Comparison of ENCODE assay signal across 16 cellular contexts in genomic region chr2:120246546-120247300, GRCh38. TPM values are rescaled to one million over a fixed set of nuclear protein-coding genes. Genes with fewer than 3 reads are reported as not detected.
DNase-seq lines count a peak whose midpoint lies in the region; ATAC-seq, FAIRE-seq and TF ChIP-seq lines count a peak whose summit lies in the region.
"Had no signal": no experiment of that assay in that cellular context is flagged by ENCODE, and none has a peak within 500 bp of the region (broad histone marks: within the 10 kb centered on the region; RNA-seq: fewer than 3 reads in every experiment).

No MANE protein-coding gene starts in this region.

- POLR2A ChIA-PET in RWPE1 (lab: Yijun Ruan, JAX; ENCODE audit: low non-redundant PET) (no interaction called here), PC-3 (lab: Charles Lee; ENCODE audit: unreplicated experiment) (no interaction called here)

- H3K4me2 ChIP-seq in DND-41 (ENCODE audit: insufficient read depth, low read length) (no peak overlapping the region), neural progenitor cell (no peak overlapping the region), PC-3 (ENCODE audit: low read length) (no peak overlapping the region)

- H3K4me1 Mint-ChIP-seq in neural progenitor cell = peaks cover 36% of the 10 kb centered on the region

- H3K4me3 Mint-ChIP-seq in neural progenitor cell = peak overlapping the region; percentile 19
- H3K4me3 Mint-ChIP-seq: activated naive CD8-positive, alpha-beta T cell had no signal

- peak overlapping the region; percentile 50 for H3K27ac Mint-ChIP-seq in neural progenitor cell
- H3K27ac Mint-ChIP-seq: activated naive CD8-positive, alpha-beta T cell had no signal

- H3F3A ChIP-seq in neural progenitor cell (ENCODE audit: low read depth) = no peaks in the 10 kb centered on the region
- H3F3A ChIP-seq in PC-3 (ENCODE audit: low read length, unreplicated experiment) = no peaks in the 10 kb centered on the region

- H3K36me3 ChIP-seq in DND-41 (ENCODE audit: insufficient read depth, low read length) (no peaks in the 10 kb centered on the region), neural progenitor cell (no peaks in the 10 kb centered on the region), PC-3 (ENCODE audit: low read depth, low read length) (no peaks in the 10 kb centered on the region)
- H3K36me3 ChIP-seq: heart right ventricle, left ventricle myocardium inferior, neutrophil, thoracic aorta had no signal

- TF ChIP-seq CTCF in DND-41 (IDR thresholded peaks at IDR 0.05; ENCODE audit: borderline replicate concordance, extremely low read depth, low read length, poor library complexity, severe bottlenecking) (no peak), RWPE1 (conservative IDR thresholded peaks at IDR 0.05; ENCODE audit: low read depth) (no peak), neural progenitor cell (IDR thresholded peaks at IDR 0.05) (no peak), coronary artery (IDR thresholded peaks at IDR 0.05) (no peak), PC-3 (conservative IDR thresholded peaks at IDR 0.05; ENCODE audit: low read depth, low read length) (no peak)

- H3K4me1 ChIP-seq in DND-41 (ENCODE audit: insufficient read depth, low read length) = peaks cover 3% of the 10 kb centered on the region
- H3K4me1 ChIP-seq in neural progenitor cell = peaks cover 19% of the 10 kb centered on the region
- peaks cover 25% of the 10 kb centered on the region for H3K4me1 ChIP-seq in PC-3 (ENCODE audit: insufficient read depth, low read length)

- peaks cover 17% of the 10 kb centered on the region for H3K27me3 Mint-ChIP-seq in neural progenitor cell (ENCODE audit: insufficient read depth, low read depth)

- H2AFZ ChIP-seq in DND-41 (ENCODE audit: low read depth, low read length) = no peak overlapping the region
- no peak overlapping the region for H2AFZ ChIP-seq in neural progenitor cell (replicated peaks)
- H2AFZ ChIP-seq in PC-3 (ENCODE audit: low read length) = no peak overlapping the region

- CTCF ChIA-PET in RWPE1 (lab: Yijun Ruan, JAX) (interaction anchor here (0.6 kb wide), 1 partner anchor 15 kb away, joined by 3 read pairs; no protein-coding TSS in a partner anchor), PC-3 (lab: Charles Lee) (no interaction called here)

- no peak for FAIRE-seq in HTR-8/SVneo (lab: Jason Lieb, UNC)

- H3K36me3 Mint-ChIP-seq in neural progenitor cell = no peaks in the 10 kb centered on the region

- peaks cover 12% of the 10 kb centered on the region for H3K27me3 ChIP-seq in DND-41 (ENCODE audit: insufficient read depth, low read length, poor library complexity)
- H3K27me3 ChIP-seq in neural progenitor cell = peaks cover 25% of the 10 kb centered on the region
- no peaks in the 10 kb centered on the region for H3K27me3 ChIP-seq in PC-3 (ENCODE audit: low read length)
- H3K27me3 ChIP-seq: neutrophil had no signal

- no peak overlapping the region for H3K27ac ChIP-seq in DND-41 (ENCODE audit: low read length)
- H3K27ac ChIP-seq in RWPE1 = peak overlapping the region; percentile 74; the same call in 1 of the 2 replicates
- H3K27ac ChIP-seq in neural progenitor cell = no peak overlapping the region
- H3K27ac ChIP-seq in coronary artery = no peak overlapping the region
- no peak overlapping the region for H3K27ac ChIP-seq in PC-3 (ENCODE audit: low read length)
- H3K27ac ChIP-seq: heart right ventricle, left ventricle myocardium inferior, neutrophil, SK-N-MC, thoracic aorta had no signal

- H3K9ac ChIP-seq in DND-41 (ENCODE audit: low read depth, low read length) (no peak overlapping the region), neural progenitor cell (no peak overlapping the region), PC-3 (ENCODE audit: low read length) (no peak overlapping the region)

- BruUV-seq in PC-3 (replicated peaks; lab: Mats Ljungman, UMichigan) = no TSS peak

- no peaks in the 10 kb centered on the region for H3K9me2 ChIP-seq in PC-3 (replicated peaks; ENCODE audit: low read length)

- H4K20me1 ChIP-seq in DND-41 (ENCODE audit: insufficient read depth, low read length) = no peaks in the 10 kb centered on the region
- H4K20me1 ChIP-seq in neural progenitor cell (ENCODE audit: low read depth) = no peaks in the 10 kb centered on the region
- H4K20me1 ChIP-seq in PC-3 (ENCODE audit: low read length) = no peaks in the 10 kb centered on the region

- H3K79me2 ChIP-seq in DND-41 (ENCODE audit: insufficient read depth, low read length) = no peaks in the 10 kb centered on the region
- no peaks in the 10 kb centered on the region for H3K79me2 ChIP-seq in neural progenitor cell (ENCODE audit: low read depth)
- H3K79me2 ChIP-seq in PC-3 (ENCODE audit: low read length) = no peaks in the 10 kb centered on the region

- no peaks in the 10 kb centered on the region for H3K9me3 Mint-ChIP-seq in neural progenitor cell

- intact Hi-C loops in PC-3 (cut with micrococcal nuclease) = no loop called here

- ATAC-seq in DND-41 (ENCODE audit: insufficient read depth, low read depth) (peak; percentile 32; the same call in 2 of the 3 replicates), PC-3 (no peak)
- ATAC-seq: heart right ventricle had no signal

- H3K4me3 ChIP-seq in DND-41 (ENCODE audit: low read depth in 1 of 2, low read length in 2 of 2) (no peak overlapping the region), neural progenitor cell (no peak overlapping the region), coronary artery (no peak overlapping the region), PC-3 (ENCODE audit: low read length) (no peak overlapping the region)
- H3K4me3 ChIP-seq: heart right ventricle, left ventricle myocardium inferior, thoracic aorta had no signal

- DNase-seq in DND-41 (no peak), NCI-H1417 (lab: John Stamatoyannopoulos, UW) (peak; percentile 69 to 88 (median 85)), RWPE1 (ENCODE audit: low spot score) (no peak), neural progenitor cell (ENCODE audit: low spot score) (no peak), GM19240 (ENCODE audit: insufficient read length, low spot score) (no peak), HTR-8/SVneo (ENCODE audit: insufficient read length, low spot score) (no peak), coronary artery (ENCODE audit: low spot score) (no peak), PC-3 (no peak)
- DNase-seq: activated CD8-positive, alpha-beta memory T cell treated with anti-CD3 and anti-CD28 coated beads, Interleukin-2, amount 50 U/mL, for 4 hours; heart right ventricle; left ventricle myocardium inferior; NCI-H446 treated with DMSO at 0.1 percent for 48 hours had no signal

- H3K9me3 ChIP-seq in DND-41 (ENCODE audit: insufficient read depth, low read length, severe bottlenecking) (no peaks in the 10 kb centered on the region), neural progenitor cell (ENCODE audit: low read depth) (no peaks in the 10 kb centered on the region), PC-3 (ENCODE audit: low read length) (no peaks in the 10 kb centered on the region)
- H3K9me3 ChIP-seq: left ventricle myocardium inferior, neutrophil, thoracic aorta had no signal

RNA-seq across cellular contexts. Expression of gene RALB, which starts 5.9 kb away (rescaled TPM):
- total RNA-seq in neural progenitor cell (ENCODE audit: low replicate concordance) (55.3 and 79.8 TPM in 2 replicates), PC-3 (2014; rRNA removed) (49.1 and 57.9 TPM in 2 replicates)

RNA-seq across cellular contexts. Expression of gene TMEM185B, which starts 23.5 kb away (rescaled TPM):
- 11.1 and 15.3 TPM in 2 replicates for total RNA-seq in neural progenitor cell (ENCODE audit: low replicate concordance)
- total RNA-seq in PC-3 (2014; rRNA removed) = 67.5 and 83.6 TPM in 2 replicates

Comparison
In these comparisons a context has a peak if more than half of its experiments do, and no peak if none do; other contexts are left out.
1. DNase-seq: peak in NCI-H1417 (3 of 3); none in DND-41 (single experiment), RWPE1 (single experiment), neural progenitor cell (single experiment), GM19240 (single experiment), HTR-8/SVneo (single experiment), coronary artery (single experiment) and PC-3 (single experiment).